10 cellular contexts compared by ENCODE assay signal in the genomic region with DNA sequence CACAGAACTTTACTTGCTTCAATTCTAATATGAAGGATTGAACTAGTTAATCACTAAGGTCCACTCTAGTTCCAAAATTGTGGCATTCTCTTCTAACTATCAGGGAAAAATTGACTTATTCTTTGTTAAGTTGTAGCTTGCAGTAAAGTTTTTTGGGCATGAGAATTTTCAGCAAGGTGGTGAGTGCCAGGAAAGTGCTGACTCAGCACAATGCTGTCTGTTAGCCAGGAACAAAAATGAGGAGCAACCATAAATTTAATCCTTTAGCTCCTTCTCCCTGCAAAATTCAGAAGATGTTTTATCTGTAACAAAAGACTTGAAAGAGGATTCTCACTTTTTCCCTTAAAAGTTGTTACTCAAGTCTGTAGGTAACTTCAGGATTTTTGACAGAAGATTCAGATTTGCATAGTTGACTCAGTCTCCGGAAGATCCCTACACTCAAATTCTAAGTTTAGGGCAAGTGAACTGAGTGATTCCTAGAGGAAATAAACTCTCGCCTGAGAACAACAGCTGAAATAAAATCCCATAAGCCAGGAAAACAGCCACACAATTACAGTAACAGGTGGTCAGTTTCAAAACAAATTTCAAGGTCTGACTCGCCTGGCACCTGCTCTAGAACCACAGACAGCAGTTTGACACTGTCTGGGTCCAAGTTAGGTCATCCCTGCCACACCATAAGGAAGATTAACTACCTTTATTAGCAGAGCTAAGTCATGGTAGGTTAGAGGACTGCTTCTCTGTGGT.
DNase-seq lines count a peak whose midpoint lies in the region; ATAC-seq and TF ChIP-seq lines count a peak whose summit lies in the region.
"Had no signal": no experiment of that assay in that cellular context is flagged by ENCODE, and none has a peak within 500 bp of the region (broad histone marks: within the 10 kb centered on the region; RNA-seq: fewer than 3 reads in every experiment).

No MANE protein-coding gene starts in this region.

- peak; percentile 62 for ATAC-seq in GM18520 (IDR thresholded peaks at IDR 0.05; ENCODE audit: unreplicated experiment)
- peak; percentile 51 for ATAC-seq in GM21390 (IDR thresholded peaks at IDR 0.05; ENCODE audit: unreplicated experiment)
- ATAC-seq in HG03520 (IDR thresholded peaks at IDR 0.05; ENCODE audit: unreplicated experiment): peak; percentile 61
- no peak for ATAC-seq in GM21423 (IDR thresholded peaks at IDR 0.05; ENCODE audit: unreplicated experiment)
- ATAC-seq: lower lobe of right lung had no signal

- DNase-seq in kidney glomerular epithelial cell (lab: John Stamatoyannopoulos, UW) (peak; percentile 15), coronary artery (ENCODE audit: low spot score) (no peak), NCI-H345 treated with DMSO at 0.1 percent for 48 hours (lab: John Stamatoyannopoulos, UW; ENCODE audit: unreplicated experiment) (no peak), NCI-H2081 (lab: John Stamatoyannopoulos, UW) (no peak)
- DNase-seq: lower lobe of right lung, NCI-H187 treated with DMSO at 0.1 percent for 48 hours had no signal

- H3K4me3 ChIP-seq in coronary artery: no peak overlapping the region
- H3K4me3 ChIP-seq: lower lobe of right lung had no signal

- TF ChIP-seq CTCF in coronary artery (IDR thresholded peaks at IDR 0.05): no peak

- no peak overlapping the region for H3K27ac ChIP-seq in coronary artery
- H3K27ac ChIP-seq: lower lobe of right lung had no signal
